11 cellular contexts compared by ENCODE assay signal in the genomic region with DNA sequence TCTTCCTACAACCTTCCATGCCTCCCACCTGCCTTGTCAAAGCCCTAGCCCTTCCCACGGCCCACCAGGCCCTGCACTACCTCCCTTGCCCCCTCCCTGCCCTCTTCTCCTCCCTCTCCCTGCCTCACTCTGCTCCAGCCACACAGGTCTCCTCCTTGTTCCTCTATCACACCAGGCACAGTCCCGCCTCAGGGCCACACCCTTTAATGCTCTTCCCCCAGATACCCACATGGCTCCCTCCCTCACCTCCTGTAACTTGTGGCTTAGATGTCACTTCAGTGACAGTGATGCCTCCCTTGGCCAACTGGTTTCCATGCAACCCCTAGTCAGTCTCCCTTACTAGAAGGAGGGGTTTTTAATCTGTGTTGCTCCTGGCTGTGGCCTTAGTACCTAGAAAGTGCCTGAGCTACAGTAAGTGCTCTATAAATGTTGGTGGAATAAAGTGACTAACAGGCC. TPM values are rescaled to one million over a fixed set of nuclear protein-coding genes. Genes with fewer than 3 reads are reported as not detected.
DNase-seq lines count a peak whose midpoint lies in the region; ATAC-seq, FAIRE-seq and TF ChIP-seq lines count a peak whose summit lies in the region.
"Had no signal": no experiment of that assay in that cellular context is flagged by ENCODE, and none has a peak within 500 bp of the region (broad histone marks: within the 10 kb centered on the region; RNA-seq: fewer than 3 reads in every experiment).

No MANE protein-coding gene starts in this region.

- H3K4me1 ChIP-seq in keratinocyte (ENCODE audit: control insufficient read depth, extremely low read depth, insufficient read depth, low read length): peaks cover 14% of the 10 kb centered on the region

- FAIRE-seq in keratinocyte (lab: Jason Lieb, UNC): no peak
- FAIRE-seq: G401.6, HTR-8/SVneo had no signal

- ATAC-seq in HG03378 (IDR thresholded peaks at IDR 0.05; ENCODE audit: unreplicated experiment) (no peak), HG02884 (IDR thresholded peaks at IDR 0.05; ENCODE audit: unreplicated experiment) (no peak)

- H4K20me1 ChIP-seq in keratinocyte (ENCODE audit: control insufficient read depth, extremely low read depth, insufficient read depth, low read length): no peaks in the 10 kb centered on the region

- H3K4me2 ChIP-seq in keratinocyte (ENCODE audit: control insufficient read depth, extremely low read depth, insufficient read depth, low read depth, low read length): peak overlapping the region; percentile 89

- H3K27me3 Mint-ChIP-seq in HFFc6 (ENCODE audit: insufficient read depth): peaks cover 6% of the 10 kb centered on the region
- no peaks in the 10 kb centered on the region for H3K27me3 Mint-ChIP-seq in activated CD4-positive, alpha-beta memory T cell treated with anti-CD3 and anti-CD28 coated beads for 36 hours

- no peaks in the 10 kb centered on the region for H3K9me3 ChIP-seq in keratinocyte (ENCODE audit: control insufficient read depth, low read depth, low read length)

- in situ Hi-C loops in GM13977 (cut with MboI; ENCODE audit: low pct_unique_long_range_greater_than_20kb, low sequenced_read_pairs, unreplicated experiment): no loop called here

- H3K4me3 Mint-ChIP-seq in HFFc6: peak overlapping the region; percentile 98
- peak overlapping the region; percentile 96 for H3K4me3 Mint-ChIP-seq in activated CD4-positive, alpha-beta memory T cell treated with anti-CD3 and anti-CD28 coated beads for 36 hours

- H3K9ac ChIP-seq in keratinocyte (ENCODE audit: control insufficient read depth, extremely low read depth, insufficient read depth, low read length): no peak overlapping the region

- no peaks in the 10 kb centered on the region for H3K9me1 ChIP-seq in keratinocyte (ENCODE audit: control insufficient read depth, extremely low read depth, insufficient read depth, low read length)

- H3K4me3 ChIP-seq in AG04449 (ENCODE audit: low read depth, low read length): peak overlapping the region; percentile 93
- H3K4me3 ChIP-seq in keratinocyte (ENCODE audit: control insufficient read depth in 2 of 3, extremely low read depth in 1 of 3, insufficient read depth in 2 of 3, low read depth in 1 of 3, low read length in 3 of 3): peak overlapping the region in 2 of 3 experiments; percentile 95 to 96

- peaks cover 12 to 15% of the 10 kb centered on the region in 2 experiments for H3K36me3 ChIP-seq in keratinocyte (ENCODE audit: control insufficient read depth in 2 of 2, extremely low read depth in 1 of 2, insufficient read depth in 2 of 2, low read length in 2 of 2)

- peaks cover 15% of the 10 kb centered on the region for H3K79me2 ChIP-seq in keratinocyte (ENCODE audit: control insufficient read depth, insufficient read depth, low read length)

- peak overlapping the region; percentile 94; the same call in 1 of the 2 replicates for H3K27ac Mint-ChIP-seq in HFFc6
- H3K27ac Mint-ChIP-seq in activated CD4-positive, alpha-beta memory T cell treated with anti-CD3 and anti-CD28 coated beads for 36 hours: peak overlapping the region; percentile 60

- H3K4me1 Mint-ChIP-seq in HFFc6 (ENCODE audit: low read depth): peaks cover 7% of the 10 kb centered on the region
- peaks cover 26% of the 10 kb centered on the region for H3K4me1 Mint-ChIP-seq in activated CD4-positive, alpha-beta memory T cell treated with anti-CD3 and anti-CD28 coated beads for 36 hours (ENCODE audit: low read depth)

- peaks cover 6% of the 10 kb centered on the region; the same call in 1 of the 2 replicates for H3K36me3 Mint-ChIP-seq in HFFc6 (ENCODE audit: low read depth)
- peaks cover 14% of the 10 kb centered on the region for H3K36me3 Mint-ChIP-seq in activated CD4-positive, alpha-beta memory T cell treated with anti-CD3 and anti-CD28 coated beads for 36 hours

- dilution Hi-C loops in keratinocyte (cut with MboI; ENCODE audit: extremely low pct_ligation_motif_present, low sequenced_read_pairs): no loop called here

- TF ChIP-seq CTCF in AG04449 (IDR thresholded peaks at IDR 0.05; ENCODE audit: insufficient read depth, low read length, missing control alignments) (no peak), HFFc6 (IDR thresholded peaks at IDR 0.05) (no peak), keratinocyte (optimal IDR thresholded peaks at IDR 0.05 in 1 of 3, IDR thresholded peaks at IDR 0.05 in 1 of 3, conservative IDR thresholded peaks at IDR 0.05 in 1 of 3; ENCODE audit: extremely low read depth in 1 of 3, insufficient read depth in 2 of 3, low read length in 3 of 3) (no peak), GM10266 (IDR thresholded peaks at IDR 0.05; ENCODE audit: control insufficient read depth, insufficient read depth, low read depth, missing control alignments) (no peak), GM13977 (IDR thresholded peaks at IDR 0.05; ENCODE audit: extremely low read depth, insufficient read depth, missing control alignments) (no peak)

- CTCF ChIA-PET in AG04449 (lab: Yijun Ruan, JAX): interaction anchor here (1.1 kb wide), 1 partner anchor 41 kb away, joined by 8 read pairs; no protein-coding TSS in a partner anchor
- CTCF ChIA-PET in activated CD4-positive, alpha-beta memory T cell treated with anti-CD3 and anti-CD28 coated beads for 36 hours (lab: Charles Lee): no interaction called here

- POLR2A ChIA-PET in AG04449 (lab: Yijun Ruan, JAX): interaction anchor here (0.6 kb wide), 1 partner anchor 174 kb away, joined by 4 read pairs; no protein-coding TSS in a partner anchor
- POLR2A ChIA-PET in activated CD4-positive, alpha-beta memory T cell treated with anti-CD3 and anti-CD28 coated beads for 36 hours (lab: Charles Lee): no interaction called here

- H3K9me3 Mint-ChIP-seq in HFFc6: no peaks in the 10 kb centered on the region
- H3K9me3 Mint-ChIP-seq in activated CD4-positive, alpha-beta memory T cell treated with anti-CD3 and anti-CD28 coated beads for 36 hours: no peaks in the 10 kb centered on the region

- no peak overlapping the region for H2AFZ ChIP-seq in keratinocyte (ENCODE audit: control insufficient read depth, low read length)

- intact Hi-C loops in activated CD4-positive, alpha-beta memory T cell treated with anti-CD3 and anti-CD28 coated beads for 36 hours (cut with micrococcal nuclease): loop anchor here (5.0 to 10.0 kb wide), 2 partner anchors 56 to 209 kb away; a partner anchor contains a TSS

- H3K27ac ChIP-seq in keratinocyte (ENCODE audit: control insufficient read depth, insufficient read depth, low read length): no peak overlapping the region

- no peak for DNase-seq in AG04449 (ENCODE audit: low read depth, low spot score)
- no peak for DNase-seq in HFFc6
- DNase-seq in activated CD4-positive, alpha-beta memory T cell treated with anti-CD3 and anti-CD28 coated beads for 36 hours: no peak
- DNase-seq in keratinocyte (ENCODE audit: low read depth, low spot score): no peak
- DNase-seq in GM10266 (ENCODE audit: extremely low spot score): no peak
- no peak for DNase-seq in GM13977 (ENCODE audit: low spot score)
- DNase-seq: SW 1271 had no signal

- no peaks in the 10 kb centered on the region for H3K27me3 ChIP-seq in keratinocyte (ENCODE audit: control insufficient read depth, extremely low read depth, insufficient read depth, low read length)

RNA-seq across cellular contexts. Expression of a gene that starts 1.3 kb away (rescaled TPM):
- total RNA-seq in HFFc6 (2021; fragmentation: NEBNext Ultra II Directional; extraction: Animal tissue kit (Norgen Biotek cat#: 25700)): 10 to 100 TPM; 23.4 to 27.5 (median 25.2) TPM
- 10 to 100 TPM; 28.0 to 29.7 TPM for total RNA-seq in activated CD4-positive, alpha-beta memory T cell treated with anti-CD3 and anti-CD28 coated beads for 36 hours
- polyA plus RNA-seq in keratinocyte: 14.6 to 28.6 TPM (median 17.4 TPM) in 3 replicates
- 6.8 TPM for polyA plus RNA-seq in keratinocyte (2011; ENCODE audit: low read depth)
- 8.0 and 18.5 TPM in 2 replicates for polyA plus RNA-seq in keratinocyte (2011; cell fraction: cytosol; rRNA removed)
- 34.3 and 34.7 TPM in 2 replicates for polyA plus RNA-seq in keratinocyte (2011; cell fraction: nucleus; rRNA removed)
- 20.6 and 21.8 TPM in 2 replicates for polyA plus RNA-seq in keratinocyte (2012; ENCODE audit: low replicate concordance)
- 8.1 to 12.9 TPM (median 9.1 TPM) in 3 replicates for polyA minus RNA-seq in keratinocyte
- 37.6 TPM for polyA minus RNA-seq in keratinocyte (2011; cell fraction: cytosol; rRNA and poly(A)+ RNA removed)
- 15.7 and 16.6 TPM in 2 replicates for polyA minus RNA-seq in keratinocyte (2011; cell fraction: nucleus; rRNA and poly(A)+ RNA removed)

RNA-seq across cellular contexts. Expression of a gene that starts 1.4 kb away (rescaled TPM):
- total RNA-seq in HFFc6 (2021; fragmentation: NEBNext Ultra II Directional; extraction: Animal tissue kit (Norgen Biotek cat#: 25700)): under 1 TPM; 0.11 to 0.81 (median 0.54) TPM
- 1 to 10 TPM; 1.7 to 1.8 TPM for total RNA-seq in activated CD4-positive, alpha-beta memory T cell treated with anti-CD3 and anti-CD28 coated beads for 36 hours
- 0.02 to 0.15 TPM (median 0.07 TPM) in 3 replicates for polyA plus RNA-seq in keratinocyte
- 0.09 TPM for polyA plus RNA-seq in keratinocyte (2011; ENCODE audit: low read depth)
- 0.02 and 0.25 TPM in 2 replicates for polyA plus RNA-seq in keratinocyte (2011; cell fraction: cytosol; rRNA removed)
- 0.35 and 0.36 TPM in 2 replicates for polyA plus RNA-seq in keratinocyte (2011; cell fraction: nucleus; rRNA removed)
- polyA plus RNA-seq in keratinocyte (2012; ENCODE audit: low replicate concordance): 0.04 and 0.10 TPM in 2 replicates
- polyA minus RNA-seq in keratinocyte: not detected in 3 replicates
- not detected for polyA minus RNA-seq in keratinocyte (2011; cell fraction: cytosol; rRNA and poly(A)+ RNA removed)
- polyA minus RNA-seq in keratinocyte (2011; cell fraction: nucleus; rRNA and poly(A)+ RNA removed): not detected in 2 replicates

RNA-seq across cellular contexts. Expression of a gene that starts 27.6 kb away (rescaled TPM):
- not detected for total RNA-seq in HFFc6 (2021; fragmentation: NEBNext Ultra II Directional; extraction: Animal tissue kit (Norgen Biotek cat#: 25700))
- not detected for total RNA-seq in activated CD4-positive, alpha-beta memory T cell treated with anti-CD3 and anti-CD28 coated beads for 36 hours
- polyA plus RNA-seq in keratinocyte: not detected in 3 replicates
- not detected for polyA plus RNA-seq in keratinocyte (2011; ENCODE audit: low read depth)
- polyA plus RNA-seq in keratinocyte (2011; cell fraction: cytosol; rRNA removed): not detected in 2 replicates
- not detected in 2 replicates for polyA plus RNA-seq in keratinocyte (2011; cell fraction: nucleus; rRNA removed)
- not detected in 2 replicates for polyA plus RNA-seq in keratinocyte (2012; ENCODE audit: low replicate concordance)
- not detected in 3 replicates for polyA minus RNA-seq in keratinocyte
- not detected for polyA minus RNA-seq in keratinocyte (2011; cell fraction: cytosol; rRNA and poly(A)+ RNA removed)
- not detected in 2 replicates for polyA minus RNA-seq in keratinocyte (2011; cell fraction: nucleus; rRNA and poly(A)+ RNA removed)

RNA-seq across cellular contexts. Expression of a gene that starts 48.2 kb away (rescaled TPM):
- under 1 TPM; 0.17 to 0.61 (median 0.37) TPM for total RNA-seq in HFFc6 (2021; fragmentation: NEBNext Ultra II Directional; extraction: Animal tissue kit (Norgen Biotek cat#: 25700))
- total RNA-seq in activated CD4-positive, alpha-beta memory T cell treated with anti-CD3 and anti-CD28 coated beads for 36 hours: 10 to 100 TPM; 11.0 to 14.2 TPM
- 0.05 to 0.21 TPM in 2 of 3 replicates, not detected in the other for polyA plus RNA-seq in keratinocyte
- polyA plus RNA-seq in keratinocyte (2011; ENCODE audit: low read depth): not detected
- polyA plus RNA-seq in keratinocyte (2011; cell fraction: cytosol; rRNA removed): not detected in 2 replicates
- 0.10 TPM in 1 of 2 replicates, not detected in the other for polyA plus RNA-seq in keratinocyte (2011; cell fraction: nucleus; rRNA removed)
- polyA plus RNA-seq in keratinocyte (2012; ENCODE audit: low replicate concordance): not detected in 2 replicates
- polyA minus RNA-seq in keratinocyte: not detected in 3 replicates
- not detected for polyA minus RNA-seq in keratinocyte (2011; cell fraction: cytosol; rRNA and poly(A)+ RNA removed)
- not detected in 2 replicates for polyA minus RNA-seq in keratinocyte (2011; cell fraction: nucleus; rRNA and poly(A)+ RNA removed)

RNA-seq across cellular contexts. Expression of a gene that starts 57.2 kb away (rescaled TPM):
- 100 to 1,000 TPM; 175 to 209 (median 187) TPM for total RNA-seq in HFFc6 (2021; fragmentation: NEBNext Ultra II Directional; extraction: Animal tissue kit (Norgen Biotek cat#: 25700))
- total RNA-seq in activated CD4-positive, alpha-beta memory T cell treated with anti-CD3 and anti-CD28 coated beads for 36 hours: 100 to 1,000 TPM; 128 to 129 TPM
- 61.8 to 97.9 TPM (median 89.5 TPM) in 3 replicates for polyA plus RNA-seq in keratinocyte
- 95.5 TPM for polyA plus RNA-seq in keratinocyte (2011; ENCODE audit: low read depth)
- 64.6 and 162 TPM in 2 replicates for polyA plus RNA-seq in keratinocyte (2011; cell fraction: cytosol; rRNA removed)
- polyA plus RNA-seq in keratinocyte (2011; cell fraction: nucleus; rRNA removed): 70.6 and 94.2 TPM in 2 replicates
- polyA plus RNA-seq in keratinocyte (2012; ENCODE audit: low replicate concordance): 109 and 148 TPM in 2 replicates
- 51.0 to 105 TPM (median 66.6 TPM) in 3 replicates for polyA minus RNA-seq in keratinocyte
- 207 TPM for polyA minus RNA-seq in keratinocyte (2011; cell fraction: cytosol; rRNA and poly(A)+ RNA removed)
- 50.3 and 50.5 TPM in 2 replicates for polyA minus RNA-seq in keratinocyte (2011; cell fraction: nucleus; rRNA and poly(A)+ RNA removed)
